ENCODE assay signal across 18 cellular contexts in the genomic region with DNA sequence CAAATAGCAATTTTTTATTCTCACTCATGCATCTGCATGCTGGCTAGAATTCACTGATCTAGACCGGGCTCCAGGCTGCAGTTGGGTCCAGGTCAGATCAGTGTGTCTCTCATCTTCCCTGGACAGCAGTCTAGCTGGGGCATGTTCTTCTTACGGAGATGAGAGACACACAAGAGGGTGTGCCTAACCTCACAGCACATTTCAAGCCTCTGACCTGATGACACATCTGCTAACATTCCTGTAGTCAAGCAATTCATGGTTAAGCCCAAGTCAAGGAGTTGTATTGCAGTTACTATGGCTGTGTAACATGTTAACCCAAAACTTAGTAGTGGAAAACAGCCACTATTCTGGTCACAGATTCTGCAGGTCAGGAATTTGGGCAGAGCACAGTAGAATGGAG. TPM values are rescaled to one million over a fixed set of nuclear protein-coding genes. Genes with fewer than 3 reads are reported as not detected.
DNase-seq lines count a peak whose midpoint lies in the region; ATAC-seq, FAIRE-seq and TF ChIP-seq lines count a peak whose summit lies in the region.
"Had no signal": no experiment of that assay in that cellular context is flagged by ENCODE, and none has a peak within 500 bp of the region (broad histone marks: within the 10 kb centered on the region; RNA-seq: fewer than 3 reads in every experiment).

No MANE protein-coding gene starts in this region.

- no peaks in the 10 kb centered on the region for H3K9me2 ChIP-seq in GM23248 (ENCODE audit: insufficient read depth)

- H3K4me2 ChIP-seq in GM23248 (ENCODE audit: unreplicated experiment) (no peak overlapping the region), H1 (ENCODE audit: insufficient read depth in 1 of 2, low read depth in 2 of 2, low read length in 2 of 2) (no peak overlapping the region), keratinocyte (ENCODE audit: control insufficient read depth, extremely low read depth, insufficient read depth, low read depth, low read length) (peak overlapping the region; percentile 34)
- H3K4me2 ChIP-seq: BLaER1 treated with 17β-estradiol and CSF1 and Interleukin-3, amounts not matched to agents 10 nM and 100 nM; GM23338 had no signal

- no peak for TF ChIP-seq CTCF in H1 (IDR thresholded peaks at IDR 0.05; ENCODE audit: control extremely low read depth in 1 of 3, insufficient read depth in 1 of 3, low read depth in 1 of 3, low read length in 3 of 3)
- TF ChIP-seq CTCF in keratinocyte (optimal IDR thresholded peaks at IDR 0.05 in 1 of 3, IDR thresholded peaks at IDR 0.05 in 1 of 3, conservative IDR thresholded peaks at IDR 0.05 in 1 of 3; ENCODE audit: extremely low read depth in 1 of 3, insufficient read depth in 2 of 3, low read length in 3 of 3), result no peak
- TF ChIP-seq CTCF in dorsolateral prefrontal cortex (IDR thresholded peaks at IDR 0.05 in 54 of 56, conservative IDR thresholded peaks at IDR 0.05 in 2 of 56; ENCODE audit: low read depth in 1 of 56, partially characterized antibody in 56 of 56), result no peak

- H3K9me3 ChIP-seq in GM23248 (ENCODE audit: low read depth) (no peaks in the 10 kb centered on the region), H1 (ENCODE audit: insufficient read depth in 2 of 2, low read depth in 1 of 2, low read length in 1 of 2) (no peaks in the 10 kb centered on the region), keratinocyte (ENCODE audit: control insufficient read depth, low read depth, low read length) (no peaks in the 10 kb centered on the region)
- H3K9me3 ChIP-seq: BLaER1 treated with 17β-estradiol and CSF1 and Interleukin-3, amounts not matched to agents 10 nM and 100 nM had no signal

- H2BK5ac ChIP-seq in H1 (ENCODE audit: low read depth, low read length), result no peak overlapping the region

- H4K8ac ChIP-seq in H1 (ENCODE audit: extremely low read depth, insufficient read depth, low read length), result no peak overlapping the region

- H4K5ac ChIP-seq in H1 (ENCODE audit: insufficient read length, low read depth, low read length), result no peak overlapping the region

- no peak overlapping the region for H3K14ac ChIP-seq in H1 (ENCODE audit: insufficient read length)

- no peak overlapping the region for H2BK12ac ChIP-seq in H1 (ENCODE audit: low read depth, low read length)

- no peak overlapping the region for H3K23ac ChIP-seq in H1 (ENCODE audit: insufficient read length)

- peak; percentile 42 for FAIRE-seq in H1 (lab: Jason Lieb, UNC)
- peak; percentile 95 for FAIRE-seq in keratinocyte (lab: Jason Lieb, UNC)
- FAIRE-seq: G401.6, GM12891, HepG2 had no signal

- H3K9ac ChIP-seq in GM23248 (no peak overlapping the region), H1 (replicated peaks in 1 of 4; ENCODE audit: extremely low read depth in 1 of 4, low read depth in 3 of 4, low read length in 3 of 4) (no peak overlapping the region), keratinocyte (ENCODE audit: control insufficient read depth, extremely low read depth, insufficient read depth, low read length) (no peak overlapping the region)
- H3K9ac ChIP-seq: BLaER1 treated with 17β-estradiol and CSF1 and Interleukin-3, amounts not matched to agents 10 nM and 100 nM had no signal

- H3K4me1 ChIP-seq in GM23248 (ENCODE audit: insufficient read depth), result no peaks in the 10 kb centered on the region
- peaks cover 0 to 12% (median 6%) of the 10 kb centered on the region in 4 experiments; a peak in 5 of 7 replicates for H3K4me1 ChIP-seq in H1 (replicated peaks in 1 of 4; ENCODE audit: control insufficient read depth in 3 of 4, insufficient read depth in 4 of 4, low read length in 3 of 4)
- H3K4me1 ChIP-seq in keratinocyte (ENCODE audit: control insufficient read depth, extremely low read depth, insufficient read depth, low read length), result peaks cover 8% of the 10 kb centered on the region
- H3K4me1 ChIP-seq: BLaER1 treated with 17β-estradiol and CSF1 and Interleukin-3, amounts not matched to agents 10 nM and 100 nM had no signal

- H3K18ac ChIP-seq in H1 (ENCODE audit: extremely low read depth, low read length), result no peak overlapping the region

- no peaks in the 10 kb centered on the region for H3F3A ChIP-seq in GM23248 (ENCODE audit: insufficient read depth)

- in situ Hi-C loops in GM23248 (cut with MboI), result no loop called here
- in situ Hi-C loops in KBM-7 (cut with MboI; ENCODE audit: low pct_unique_long_range_greater_than_20kb, low sequenced_read_pairs), result no loop called here

- 0 out of 2 replicates have a peak, but pooled peaks cover 2% of the 10 kb centered on the region for H3K79me1 ChIP-seq in H1 (ENCODE audit: low read depth, low read length)

- H3K27ac Mint-ChIP-seq in activated T-helper 17 cell treated with anti-CD3 and anti-CD28 coated beads, Interleukin-2, amount 50 U/mL, for 72 hours, result peak overlapping the region; percentile 64
- H3K27ac Mint-ChIP-seq: CD4-positive, CD25-positive, alpha-beta regulatory T cell; GM23338 had no signal

- H3K23me2 ChIP-seq in H1 (ENCODE audit: low read depth, low read length), result 0 out of 2 replicates have a peak, but pooled peaks cover 2% of the 10 kb centered on the region

- TF ChIP-seq RAD21 in H1 (IDR thresholded peaks at IDR 0.05 in 1 of 2, conservative IDR thresholded peaks at IDR 0.05 in 1 of 2; ENCODE audit: low read depth in 2 of 2, low read length in 2 of 2), result no peak

- H3K4me3 Mint-ChIP-seq in activated T-helper 17 cell treated with anti-CD3 and anti-CD28 coated beads, Interleukin-2, amount 50 U/mL, for 72 hours, result no peak overlapping the region
- H3K4me3 Mint-ChIP-seq: CD4-positive, CD25-positive, alpha-beta regulatory T cell; GM23338; H9 had no signal

- H3K56ac ChIP-seq in H1 (replicated peaks; ENCODE audit: insufficient read length, low read depth, low read length), result no peak overlapping the region

- H3K9me1 ChIP-seq in keratinocyte (ENCODE audit: control insufficient read depth, extremely low read depth, insufficient read depth, low read length), result no peaks in the 10 kb centered on the region

- H4K20me1 ChIP-seq in GM23248 (ENCODE audit: insufficient read depth) (no peaks in the 10 kb centered on the region), H1 (replicated peaks in 1 of 2; ENCODE audit: control insufficient read depth in 1 of 2, insufficient read depth in 2 of 2, low read length in 2 of 2) (no peaks in the 10 kb centered on the region), keratinocyte (ENCODE audit: control insufficient read depth, extremely low read depth, insufficient read depth, low read length) (no peaks in the 10 kb centered on the region)
- H4K20me1 ChIP-seq: BLaER1 treated with 17β-estradiol and CSF1 and Interleukin-3, amounts not matched to agents 10 nM and 100 nM had no signal

- H3K4ac ChIP-seq in H1 (replicated peaks; ENCODE audit: insufficient read length, low read depth, low read length), result no peak overlapping the region

- H2BK20ac ChIP-seq in H1 (ENCODE audit: low read length), result no peak overlapping the region

- CTCF ChIA-PET in H1 (lab: Charles Lee; ENCODE audit: partially characterized antibody), result interaction anchor here (0.6 to 10.9 kb wide), 23 partner anchors 9 to 178 kb away, joined by 3 to 101 read pairs (median 4); no protein-coding TSS in a partner anchor

- WGBS in GM23248 (ENCODE audit: low coverage in 1 of 2, low lambda C conversion rate in 2 of 2, missing lambda C conversion rate in 2 of 2), 2 experiments, result 20 to 30% methylated on average over 2 of the region's 2 CpGs
- WGBS in H1 (ENCODE audit: extremely low coverage in 1 of 2, insufficient coverage in 1 of 2, insufficient read length in 1 of 2, insufficient replicate concordance in 2 of 2, low coverage in 1 of 2, low lambda C conversion rate in 2 of 2, missing lambda C conversion rate in 1 of 2), 2 experiments, result 63% methylated on average over 2 of the region's 2 CpGs; no CpG with 5 or more reads in 1 of the 2 experiments

- POLR2A ChIA-PET in H1 (lab: Charles Lee; ENCODE audit: partially characterized antibody), result interaction anchor here (1.0 kb wide), 1 partner anchor 109 kb away, joined by 3 read pairs; no protein-coding TSS in a partner anchor

- H3K79me2 ChIP-seq in GM23248 (ENCODE audit: insufficient read depth) (no peaks in the 10 kb centered on the region), H1 (ENCODE audit: control insufficient read depth in 1 of 2, insufficient read depth in 2 of 2, low read length in 2 of 2) (no peaks in the 10 kb centered on the region), keratinocyte (ENCODE audit: control insufficient read depth, insufficient read depth, low read length) (no peaks in the 10 kb centered on the region)

- DNase-seq in GM23248, result peak; percentile 7
- no peak for DNase-seq in H1 (ENCODE audit: low read depth in 1 of 2, low spot score in 2 of 2)
- peak; percentile 62 for DNase-seq in keratinocyte (ENCODE audit: low read depth, low spot score)
- DNase-seq in superior temporal gyrus (ENCODE audit: extremely low spot score), result no peak
- DNase-seq in dorsolateral prefrontal cortex, result no peak
- DNase-seq in KBM-7, result no peak
- DNase-seq: ACHN; Calu3; CD4-positive, CD25-positive, alpha-beta regulatory T cell; DMS 273 treated with DMSO at 0.1 percent for 48 hours; H9 had no signal

- H2BK15ac ChIP-seq in H1 (ENCODE audit: low read length), result no peak overlapping the region

- no peak overlapping the region for H4K91ac ChIP-seq in H1 (replicated peaks; ENCODE audit: insufficient read length, low read length)

- TF ChIP-seq POLR2A in H1 (IDR thresholded peaks at IDR 0.05; ENCODE audit: control extremely low read depth in 1 of 2, low read depth in 2 of 2, low read length in 2 of 2), result no peak

- no peaks in the 10 kb centered on the region for H3K36me3 Mint-ChIP-seq in activated T-helper 17 cell treated with anti-CD3 and anti-CD28 coated beads, Interleukin-2, amount 50 U/mL, for 72 hours (ENCODE audit: low read depth)
- H3K36me3 Mint-ChIP-seq: CD4-positive, CD25-positive, alpha-beta regulatory T cell had no signal

- intact Hi-C loops in dorsolateral prefrontal cortex (cut with DNase I), result no loop called here

- no peak overlapping the region for H2AK5ac ChIP-seq in H1 (ENCODE audit: low read depth, low read length)

- H3K27me3 ChIP-seq in GM23248 (replicated peaks; ENCODE audit: insufficient read depth) (peaks cover 10% of the 10 kb centered on the region), H1 (replicated peaks in 1 of 4; ENCODE audit: control insufficient read depth in 3 of 4, extremely low read depth in 1 of 4, insufficient read depth in 3 of 4, low read length in 3 of 4) (no peaks in the 10 kb centered on the region), keratinocyte (ENCODE audit: control insufficient read depth, extremely low read depth, insufficient read depth, low read length) (peaks cover 5% of the 10 kb centered on the region), dorsolateral prefrontal cortex (no peaks in the 10 kb centered on the region)
- H3K27me3 ChIP-seq: BLaER1 treated with 17β-estradiol and CSF1 and Interleukin-3, amounts not matched to agents 10 nM and 100 nM had no signal

- no peaks in the 10 kb centered on the region for H3K9me3 Mint-ChIP-seq in activated T-helper 17 cell treated with anti-CD3 and anti-CD28 coated beads, Interleukin-2, amount 50 U/mL, for 72 hours
- H3K9me3 Mint-ChIP-seq: CD4-positive, CD25-positive, alpha-beta regulatory T cell; GM23338; H9 had no signal

- H3K36me3 ChIP-seq in GM23248 (ENCODE audit: low read depth), result no peaks in the 10 kb centered on the region
- H3K36me3 ChIP-seq in H1 (ENCODE audit: control insufficient read depth in 2 of 4, insufficient read depth in 4 of 4, low read length in 3 of 4), result no peaks in the 10 kb centered on the region
- H3K36me3 ChIP-seq in keratinocyte (ENCODE audit: control insufficient read depth in 2 of 2, extremely low read depth in 1 of 2, insufficient read depth in 2 of 2, low read length in 2 of 2), result no peaks in the 10 kb centered on the region
- H3K36me3 ChIP-seq: BLaER1 treated with 17β-estradiol and CSF1 and Interleukin-3, amounts not matched to agents 10 nM and 100 nM had no signal

- peaks cover 2% of the 10 kb centered on the region for H3K27me3 Mint-ChIP-seq in activated T-helper 17 cell treated with anti-CD3 and anti-CD28 coated beads, Interleukin-2, amount 50 U/mL, for 72 hours

- H2AFZ ChIP-seq in GM23248 (no peak overlapping the region), H1 (ENCODE audit: low read length) (no peak overlapping the region), keratinocyte (ENCODE audit: control insufficient read depth, low read length) (no peak overlapping the region)
- H2AFZ ChIP-seq: GM23338 had no signal

- H3K4me3 ChIP-seq in GM23248 (no peak overlapping the region), H1 (ENCODE audit: extremely low read depth in 1 of 4, insufficient read depth in 2 of 4, low read depth in 3 of 4, low read length in 4 of 4) (no peak overlapping the region), keratinocyte (ENCODE audit: control insufficient read depth in 2 of 3, extremely low read depth in 1 of 3, insufficient read depth in 2 of 3, low read depth in 1 of 3, low read length in 3 of 3) (no peak overlapping the region), dorsolateral prefrontal cortex (no peak overlapping the region)
- H3K4me3 ChIP-seq: BLaER1 treated with 17β-estradiol and CSF1 and Interleukin-3, amounts not matched to agents 10 nM and 100 nM; GM23338 had no signal

- H3K4me1 Mint-ChIP-seq in activated T-helper 17 cell treated with anti-CD3 and anti-CD28 coated beads, Interleukin-2, amount 50 U/mL, for 72 hours, result no peaks in the 10 kb centered on the region
- H3K4me1 Mint-ChIP-seq: CD4-positive, CD25-positive, alpha-beta regulatory T cell had no signal

- no peak overlapping the region for H3K27ac ChIP-seq in GM23248
- no peak overlapping the region for H3K27ac ChIP-seq in H1 (ENCODE audit: low read depth, low read length)
- H3K27ac ChIP-seq in keratinocyte (ENCODE audit: control insufficient read depth, insufficient read depth, low read length), result no peak overlapping the region
- H3K27ac ChIP-seq in dorsolateral prefrontal cortex, result peak overlapping the region in 3 of 59 donors; percentile 2 to 41 (median 10)
- H3K27ac ChIP-seq: BLaER1 treated with 17β-estradiol and CSF1 and Interleukin-3, amounts not matched to agents 10 nM and 100 nM had no signal

- dilution Hi-C loops in keratinocyte (cut with MboI; ENCODE audit: extremely low pct_ligation_motif_present, low sequenced_read_pairs), result loop anchor here (25.0 kb wide), 1 partner anchor 95 kb away; a partner anchor contains a TSS

- no peak for TF ChIP-seq EP300 in H1 (IDR thresholded peaks at IDR 0.05; ENCODE audit: borderline replicate concordance in 1 of 2, low read depth in 2 of 2, low read length in 2 of 2)

- H2BK120ac ChIP-seq in H1 (replicated peaks; ENCODE audit: low read depth, low read length), result no peak overlapping the region

- no peak for ATAC-seq in activated T-helper 17 cell treated with anti-CD3 and anti-CD28 coated beads, Interleukin-2, amount 50 U/mL, for 72 hours (replicated peaks)
- ATAC-seq in HG03565 (IDR thresholded peaks at IDR 0.05; ENCODE audit: unreplicated experiment), result no peak
- ATAC-seq: GM23338, HepG2 had no signal

RNA-seq across cellular contexts. Expression of a gene that starts 13.1 kb away (rescaled TPM):
- total RNA-seq in GM23248 (2014; rRNA removed; shearing (Covaris generic)), result under 0.01 TPM in 2 replicates
- polyA plus RNA-seq in GM23248 (2016; fragmentation: Nextera tagmentation; extraction: Ambion mirVana) (0.03 and 0.08 TPM in 2 replicates), H1 (2011; rRNA removed) (0.60 and 0.83 TPM in 2 replicates), keratinocyte (under 0.01 to 0.01 TPM (median under 0.01 TPM) in 3 replicates)
- under 1 TPM; 0.13 to 0.22 TPM for total RNA-seq in activated T-helper 17 cell treated with anti-CD3 and anti-CD28 coated beads, Interleukin-2, amount 50 U/mL, for 72 hours
- total RNA-seq in H1 (2021; fragmentation: NEBNext Ultra II Directional; extraction: Animal tissue kit (Norgen Biotek cat#: 25700)), result 2.9 and 3.0 TPM in 2 replicates
- 0.45 TPM for polyA plus RNA-seq in H1 (2011; cell fraction: cytosol; rRNA removed)
- polyA plus RNA-seq in H1 (2011; cell fraction: nucleus; rRNA removed), result 1.6 TPM
- polyA plus RNA-seq in H1 (2012, experiment 1 of 2), result 1.0 to 1.4 TPM (median 1.3 TPM) in 4 replicates
- 0.85 TPM for polyA plus RNA-seq in H1 (2012, experiment 2 of 2)
- polyA plus RNA-seq in H1 (2013, experiment 1 of 2), result 0.87 TPM
- 0.88 TPM for polyA plus RNA-seq in H1 (2013, experiment 2 of 2)
- 1.5 and 1.9 TPM in 2 replicates for polyA minus RNA-seq in H1 (2011; rRNA and poly(A)+ RNA removed)
- 1.8 TPM for polyA minus RNA-seq in H1 (2011; cell fraction: cytosol; rRNA and poly(A)+ RNA removed)
- polyA minus RNA-seq in H1 (2011; cell fraction: nucleus; rRNA and poly(A)+ RNA removed), result 2.5 TPM
- not detected for polyA plus RNA-seq in keratinocyte (2011; ENCODE audit: low read depth)
- not detected in 2 replicates for polyA plus RNA-seq in keratinocyte (2011; cell fraction: cytosol; rRNA removed)
- 0.06 and 0.09 TPM in 2 replicates for polyA plus RNA-seq in keratinocyte (2011; cell fraction: nucleus; rRNA removed)
- 0.02 TPM in 1 of 2 replicates, not detected in the other for polyA plus RNA-seq in keratinocyte (2012; ENCODE audit: low replicate concordance)
- polyA minus RNA-seq in keratinocyte, result 0.03 to 0.26 TPM (median 0.06 TPM) in 3 replicates
- not detected for polyA minus RNA-seq in keratinocyte (2011; cell fraction: cytosol; rRNA and poly(A)+ RNA removed)
- polyA minus RNA-seq in keratinocyte (2011; cell fraction: nucleus; rRNA and poly(A)+ RNA removed), result 0.16 and 0.21 TPM in 2 replicates
- 100 to 1,000 TPM in 115 of 120 experiments, 10 to 100 TPM in 5; 47.8 to 218 (median 156) TPM for total RNA-seq in dorsolateral prefrontal cortex
- polyA plus RNA-seq: CD4-positive, CD25-positive, alpha-beta regulatory T cell had no signal

Comparison
In these comparisons a context has a peak if more than half of its experiments do, and no peak if none do; other contexts are left out.
1. DNase-seq: peak in GM23248 (single experiment) and keratinocyte (single experiment); none in H1 (0 of 2), superior temporal gyrus (single experiment), dorsolateral prefrontal cortex (0 of 10) and KBM-7 (single experiment).
2. RNA of a gene that starts 13.1 kb away (total RNA-seq): 47.8 to 218 TPM in dorsolateral prefrontal cortex; 2.9 to 3.0 TPM in H1, 0.13 to 0.22 TPM in activated T-helper 17 cell treated with anti-CD3 and anti-CD28 coated beads, Interleukin-2, amount 50 U/mL, for 72 hours and under 0.01 TPM in GM23248; every median in the first group is over 10 times any median in the second.